ENCODE assay signal across 6 cellular contexts in the genomic region with DNA sequence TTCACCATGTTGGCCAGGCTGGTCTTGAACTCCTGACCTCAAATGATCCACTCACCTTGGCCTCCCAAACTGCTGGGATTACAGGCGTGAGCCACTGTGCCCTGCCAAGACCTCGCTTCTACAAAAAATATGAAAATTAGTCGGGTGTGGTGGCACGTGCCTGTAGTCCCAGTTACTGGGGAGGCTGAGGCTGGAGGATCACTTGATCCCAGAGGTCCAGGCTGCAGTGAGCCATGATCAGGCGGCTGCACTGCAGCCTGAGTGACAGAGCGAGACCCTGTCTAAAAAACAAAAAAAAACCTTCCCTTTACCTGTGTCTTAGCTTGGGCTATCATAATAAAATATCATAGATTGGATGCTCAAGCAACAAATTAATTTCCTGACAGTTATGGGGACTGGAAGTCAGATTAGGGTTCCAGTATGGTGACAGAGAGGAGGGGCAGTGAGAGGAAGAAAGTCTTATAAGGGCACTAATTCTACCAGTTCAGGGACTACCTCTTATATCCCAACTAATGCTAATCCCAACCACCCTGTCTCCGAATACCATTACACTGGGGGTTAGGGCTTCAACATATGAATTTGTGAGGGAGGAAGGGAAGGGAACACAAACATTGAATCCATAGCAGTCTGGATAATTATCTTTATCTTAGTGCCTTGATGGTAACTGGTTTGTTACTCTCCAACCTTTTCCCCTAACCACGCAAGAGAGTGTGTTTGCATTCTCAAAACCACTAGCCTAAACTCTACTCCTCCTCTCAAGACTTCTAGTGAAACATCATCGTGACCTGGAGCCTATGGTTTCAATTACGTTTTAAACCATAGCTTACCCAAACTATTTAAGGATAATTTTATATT. TPM values are rescaled to one million over a fixed set of nuclear protein-coding genes. Genes with fewer than 3 reads are reported as not detected.
DNase-seq lines count a peak whose midpoint lies in the region; TF ChIP-seq lines count a peak whose summit lies in the region.

No MANE protein-coding gene starts in this region.

- H2BK5ac ChIP-seq in neuronal stem cell (ENCODE audit: low read length): no peak overlapping the region

- no peak overlapping the region for H3K9ac ChIP-seq in neuronal stem cell (ENCODE audit: low read depth, low read length, poor library complexity)

- H3K4me3 ChIP-seq in HL-60 (replicated peaks; ENCODE audit: insufficient read depth, low read length) (no peak overlapping the region), neuronal stem cell (ENCODE audit: low read length in 2 of 2) (peak overlapping the region in 1 of 2 donors; percentile 67)

- H2AK5ac ChIP-seq in neuronal stem cell (ENCODE audit: low read depth, low read length): no peak overlapping the region

- H4K91ac ChIP-seq in neuronal stem cell (ENCODE audit: low read depth, low read length, poor library complexity): no peak overlapping the region

- WGBS in neuronal stem cell (ENCODE audit: extremely low coverage in 2 of 2, insufficient read length in 2 of 2, insufficient replicate concordance in 1 of 2), 2 donors: no CpG with 5 or more reads among the region's 10 CpGs

- no peaks in the 10 kb centered on the region for H3K9me3 ChIP-seq in neuronal stem cell (replicated peaks in 1 of 2; ENCODE audit: control insufficient read depth in 2 of 2, insufficient read depth in 1 of 2, low read depth in 1 of 2, low read length in 2 of 2)

- no peak overlapping the region for H3K23ac ChIP-seq in neuronal stem cell (ENCODE audit: low read depth, low read length, poor library complexity)

- TF ChIP-seq CTCF in HL-60 (IDR thresholded peaks at IDR 0.05; ENCODE audit: insufficient read depth, low read length): no peak

- no peak overlapping the region for H3K14ac ChIP-seq in neuronal stem cell (ENCODE audit: low read length)

- H3K18ac ChIP-seq in neuronal stem cell (ENCODE audit: low read length): no peak overlapping the region

- H2BK12ac ChIP-seq in neuronal stem cell (ENCODE audit: low read length): no peak overlapping the region

- peaks cover 5 to 12% of the 10 kb centered on the region in 2 donors for H3K4me1 ChIP-seq in neuronal stem cell (ENCODE audit: control insufficient read depth in 2 of 2, insufficient read depth in 1 of 2, low read depth in 1 of 2, low read length in 2 of 2)

- no peak for DNase-seq in HL-60 (ENCODE audit: low read depth in 1 of 2, low spot score in 1 of 2)
- no peak for DNase-seq in neuronal stem cell (ENCODE audit: low spot score)
- DNase-seq in stimulated activated CD8-positive, alpha-beta memory T cell treated with anti-CD3 and anti-CD28 coated beads, Interleukin-4, amount 100 ng/mL, for 48 hours: no peak
- no peak for DNase-seq in NCI-H2227 (lab: John Stamatoyannopoulos, UW; ENCODE audit: unreplicated experiment)
- DNase-seq in COR-L47 (lab: John Stamatoyannopoulos, UW): no peak

- peaks cover 17 to 32% of the 10 kb centered on the region in 2 donors for H3K36me3 ChIP-seq in neuronal stem cell (replicated peaks in 1 of 2; ENCODE audit: control insufficient read depth in 2 of 2, insufficient read depth in 2 of 2, low read length in 2 of 2)

- H3K4me2 ChIP-seq in neuronal stem cell (ENCODE audit: insufficient read depth, low read length, poor library complexity, severe bottlenecking): no peak overlapping the region

- H3K27me3 ChIP-seq in HL-60 (ENCODE audit: insufficient read depth, poor library complexity, severe bottlenecking): no peaks in the 10 kb centered on the region
- peaks cover 0 to 17% (median 0%) of the 10 kb centered on the region in 3 experiments for H3K27me3 ChIP-seq in neuronal stem cell (ENCODE audit: control insufficient read depth in 3 of 3, insufficient read depth in 3 of 3, low read depth in 1 of 3, low read length in 3 of 3)

- H2BK120ac ChIP-seq in neuronal stem cell (ENCODE audit: low read depth, low read length): no peak overlapping the region

- no peak overlapping the region for H2BK15ac ChIP-seq in neuronal stem cell (ENCODE audit: low read length)

- peak overlapping the region; percentile 76 for H3K27ac ChIP-seq in HL-60 (replicated peaks)
- H3K27ac ChIP-seq in angular gyrus (ENCODE audit: low read depth, low read length): peak overlapping the region; percentile 86
- no peak overlapping the region for H3K27ac ChIP-seq in neuronal stem cell (replicated peaks; ENCODE audit: low read length)

- no peak overlapping the region for H4K8ac ChIP-seq in neuronal stem cell (ENCODE audit: low read depth, low read length)

- peak overlapping the region; percentile 93 for H2AFZ ChIP-seq in neuronal stem cell (ENCODE audit: low read length)

- no peak overlapping the region for H3K4ac ChIP-seq in neuronal stem cell (ENCODE audit: low read length)

- peaks cover 3% of the 10 kb centered on the region for H3K79me1 ChIP-seq in neuronal stem cell (ENCODE audit: low read depth, low read length)

RNA-seq across cellular contexts. Expression of a gene that starts 1.0 kb away (rescaled TPM):
- polyA plus RNA-seq in neuronal stem cell (2013, experiment 1 of 2): 46.7 TPM
- polyA plus RNA-seq in neuronal stem cell (2013, experiment 2 of 2): 47.1 TPM

RNA-seq across cellular contexts. Expression of a gene that starts 10.7 kb away (rescaled TPM):
- 17.6 TPM for polyA plus RNA-seq in neuronal stem cell (2013, experiment 1 of 2)
- polyA plus RNA-seq in neuronal stem cell (2013, experiment 2 of 2): 17.2 TPM

RNA-seq across cellular contexts. Expression of a gene that starts 11.0 kb away (rescaled TPM):
- polyA plus RNA-seq in neuronal stem cell (2013, experiment 1 of 2): not detected
- not detected for polyA plus RNA-seq in neuronal stem cell (2013, experiment 2 of 2)

RNA-seq across cellular contexts. Expression of a gene that starts 18.2 kb away (rescaled TPM):
- 13.1 TPM for polyA plus RNA-seq in neuronal stem cell (2013, experiment 1 of 2)
- polyA plus RNA-seq in neuronal stem cell (2013, experiment 2 of 2): 12.7 TPM

RNA-seq across cellular contexts. Expression of a gene that starts 28.7 kb away (rescaled TPM):
- 1.8 TPM for polyA plus RNA-seq in neuronal stem cell (2013, experiment 1 of 2)
- 1.7 TPM for polyA plus RNA-seq in neuronal stem cell (2013, experiment 2 of 2)
